Comparison of ENCODE assay signal across 18 cellular contexts in genomic region chr16:87123356-87124001, GRCh38.
DNase-seq lines count a peak whose midpoint lies in the region; ATAC-seq, FAIRE-seq and TF ChIP-seq lines count a peak whose summit lies in the region.
"Had no signal": no experiment of that assay in that cellular context is flagged by ENCODE, and none has a peak within 500 bp of the region (broad histone marks: within the 10 kb centered on the region; RNA-seq: fewer than 3 reads in every experiment).

No MANE protein-coding gene starts in this region.

- H3K79me1 ChIP-seq in mesenchymal stem cell (replicated peaks; ENCODE audit: low read length, poor library complexity, severe bottlenecking): no peaks in the 10 kb centered on the region

- H3K4me1 Mint-ChIP-seq in astrocyte (ENCODE audit: low read depth, unreplicated experiment): peaks cover 15% of the 10 kb centered on the region

- no peaks in the 10 kb centered on the region for H3K9me3 ChIP-seq in MG63
- peaks cover 4% of the 10 kb centered on the region for H3K9me3 ChIP-seq in astrocyte (ENCODE audit: insufficient read depth, low read depth, low read length)
- peaks cover 4% of the 10 kb centered on the region for H3K9me3 ChIP-seq in mesenchymal stem cell (ENCODE audit: control insufficient read depth, low read length)
- H3K9me3 ChIP-seq in spleen: peaks cover 0 to 10% (median 0%) of the 10 kb centered on the region in 8 donors
- peaks cover 0 to 9% (median 2%) of the 10 kb centered on the region in 12 donors for H3K9me3 ChIP-seq in heart left ventricle
- H3K9me3 ChIP-seq: Peyer's patch, SJCRH30 had no signal

- DNase-seq in Daoy (ENCODE audit: low read depth): peak; percentile 52
- peak; percentile 23 for DNase-seq in MG63
- peak; percentile 76 for DNase-seq in astrocyte (ENCODE audit: low read depth)
- DNase-seq in mesenchymal stem cell: peak; percentile 42
- no peak for DNase-seq in spleen
- no peak for DNase-seq in occipital lobe (lab: John Stamatoyannopoulos, UW)
- DNase-seq in heart left ventricle: no peak
- no peak for DNase-seq in NK-92 treated with Interleukin-12 subunit alpha and Interleukin-12 subunit beta, amount 100 ng/mL, for 24 hours (lab: John Stamatoyannopoulos, UW)
- DNase-seq: C1 segment of cervical spinal cord, NCI-H1417, NCI-H2029, NCI-H2171 treated with DMSO at 0.1 percent for 48 hours, NCI-H774, Peyer's patch, SJCRH30 had no signal

- no peak overlapping the region for H3K14ac ChIP-seq in mesenchymal stem cell (ENCODE audit: low read length in 2 of 2)

- no peak overlapping the region for H2AK5ac ChIP-seq in mesenchymal stem cell (ENCODE audit: low read length, severe bottlenecking)

- intact Hi-C loops in spleen (cut with DNase I; ENCODE audit: low total_unique reads) (no loop called here), heart left ventricle (cut with DNase I) (no loop called here)

- 76% methylated on average over 11 of the region's 12 CpGs for WGBS in mesenchymal stem cell
- 93 to 97% (median 93%) methylated on average over 9 to 12 of the region's 12 CpGs for WGBS in spleen, 5 donors
- WGBS in heart left ventricle, 4 donors: 92 to 94% (median 94%) methylated on average over 11 to 12 of the region's 12 CpGs

- H4K8ac ChIP-seq in mesenchymal stem cell (ENCODE audit: low read length): no peak overlapping the region

- H3K36me3 Mint-ChIP-seq in astrocyte (ENCODE audit: low read depth, unreplicated experiment): no peaks in the 10 kb centered on the region

- H3K27ac ChIP-seq in astrocyte (ENCODE audit: low read depth, low read length) (peak overlapping the region; percentile 43), mesenchymal stem cell (ENCODE audit: low read length, poor library complexity, severe bottlenecking) (no peak overlapping the region), spleen (no peak overlapping the region), heart left ventricle (no peak overlapping the region)
- H3K27ac ChIP-seq: HL-60, Peyer's patch, SJCRH30 had no signal

- no peak overlapping the region for H2BK15ac ChIP-seq in mesenchymal stem cell (ENCODE audit: low read depth, poor library complexity, severe bottlenecking)

- H3K4ac ChIP-seq in mesenchymal stem cell (ENCODE audit: low read depth in 1 of 2, low read length in 2 of 2): no peak overlapping the region

- no peaks in the 10 kb centered on the region for H3K27me3 ChIP-seq in MG63
- H3K27me3 ChIP-seq in astrocyte (ENCODE audit: insufficient read depth, low read length): no peaks in the 10 kb centered on the region
- peaks cover 0 to 63% of the 10 kb centered on the region in 2 experiments for H3K27me3 ChIP-seq in mesenchymal stem cell (ENCODE audit: control insufficient read depth in 1 of 2, insufficient read depth in 1 of 2, low read length in 2 of 2)
- peaks cover 0 to 31% (median 0%) of the 10 kb centered on the region in 7 donors for H3K27me3 ChIP-seq in spleen (replicated peaks in 1 of 7)
- H3K27me3 ChIP-seq in heart left ventricle: peaks cover 0 to 48% (median 7%) of the 10 kb centered on the region in 9 donors
- H3K27me3 ChIP-seq: Peyer's patch, SJCRH30 had no signal

- H3K27ac Mint-ChIP-seq in astrocyte (ENCODE audit: unreplicated experiment): no peak overlapping the region

- no peak overlapping the region for H2BK5ac ChIP-seq in mesenchymal stem cell (ENCODE audit: low read depth, low read length, poor library complexity, severe bottlenecking)

- H2BK120ac ChIP-seq in mesenchymal stem cell (ENCODE audit: low read depth, low read length): no peak overlapping the region

- H3K4me3 ChIP-seq in MG63 (no peak overlapping the region), astrocyte (ENCODE audit: insufficient read depth, low read depth, low read length) (no peak overlapping the region), mesenchymal stem cell (ENCODE audit: insufficient read depth in 1 of 2, low read depth in 1 of 2, low read length in 2 of 2) (no peak overlapping the region), spleen (no peak overlapping the region), heart left ventricle (no peak overlapping the region)
- H3K4me3 ChIP-seq: GM12878, Peyer's patch, SJCRH30 had no signal

- TF ChIP-seq CTCF in astrocyte (IDR thresholded peaks at IDR 0.05; ENCODE audit: insufficient read depth, low read depth, low read length): no peak
- TF ChIP-seq CTCF in spleen (IDR thresholded peaks at IDR 0.05 in 8 of 11, conservative IDR thresholded peaks at IDR 0.05 in 3 of 11): no peak
- no peak for TF ChIP-seq CTCF in heart left ventricle (IDR thresholded peaks at IDR 0.05)

- peak overlapping the region; percentile 38 for H2AFZ ChIP-seq in astrocyte (ENCODE audit: low read depth, low read length)
- no peak overlapping the region for H2AFZ ChIP-seq in mesenchymal stem cell (ENCODE audit: low read depth, low read length)

- FAIRE-seq in astrocyte (lab: Jason Lieb, UNC): no peak
- FAIRE-seq: GM12878, GM19239 had no signal

- H4K91ac ChIP-seq in mesenchymal stem cell (ENCODE audit: low read length): no peak overlapping the region

- TF ChIP-seq POLR2A in spleen (IDR thresholded peaks at IDR 0.05): no peak
- no peak for TF ChIP-seq POLR2A in heart left ventricle (IDR thresholded peaks at IDR 0.05)

- H3K9me3 Mint-ChIP-seq in astrocyte (ENCODE audit: unreplicated experiment): no peaks in the 10 kb centered on the region

- H2BK12ac ChIP-seq in mesenchymal stem cell (ENCODE audit: low read length in 2 of 2): no peak overlapping the region

- no peak overlapping the region for H3K18ac ChIP-seq in mesenchymal stem cell (ENCODE audit: low read depth in 1 of 2, low read length in 2 of 2)

- H3K23ac ChIP-seq in mesenchymal stem cell (ENCODE audit: low read length in 2 of 2): no peak overlapping the region

- H3K36me3 ChIP-seq in MG63 (no peaks in the 10 kb centered on the region), astrocyte (ENCODE audit: insufficient read depth, low read length) (no peaks in the 10 kb centered on the region), mesenchymal stem cell (ENCODE audit: control insufficient read depth in 1 of 2, insufficient read depth in 2 of 2, low read depth in 1 of 2, low read length in 2 of 2) (no peaks in the 10 kb centered on the region), spleen (no peaks in the 10 kb centered on the region), heart left ventricle (no peaks in the 10 kb centered on the region)
- H3K36me3 ChIP-seq: Peyer's patch, SJCRH30 had no signal

- H3K79me2 ChIP-seq in astrocyte (ENCODE audit: insufficient read depth, low read length): no peaks in the 10 kb centered on the region

- H3K4me1 ChIP-seq in astrocyte (ENCODE audit: insufficient read depth, low read length) (peaks cover 27% of the 10 kb centered on the region), mesenchymal stem cell (ENCODE audit: control insufficient read depth, insufficient read depth, low read depth, low read length) (peaks cover 25% of the 10 kb centered on the region), spleen (peaks cover 0 to 4% (median 0%) of the 10 kb centered on the region in 6 donors), heart left ventricle (peaks cover 0 to 25% (median 9%) of the 10 kb centered on the region in 12 donors)
- H3K4me1 ChIP-seq: Peyer's patch had no signal

- no peak overlapping the region for H3K4me3 Mint-ChIP-seq in astrocyte (ENCODE audit: unreplicated experiment)

- H4K20me1 ChIP-seq in astrocyte (ENCODE audit: insufficient read depth, low read length): no peaks in the 10 kb centered on the region

- no peak for ATAC-seq in heart left ventricle
- ATAC-seq: GM12878 had no signal

- peaks cover 9% of the 10 kb centered on the region for H3K27me3 Mint-ChIP-seq in astrocyte (ENCODE audit: low read depth, unreplicated experiment)

- H3K9ac ChIP-seq in astrocyte (ENCODE audit: low read length) (peak overlapping the region; percentile 1), mesenchymal stem cell (ENCODE audit: low read length) (no peak overlapping the region)

- peak overlapping the region; percentile 69 for H3K4me2 ChIP-seq in astrocyte (ENCODE audit: low read length)
- no peak overlapping the region for H3K4me2 ChIP-seq in mesenchymal stem cell (ENCODE audit: low read length, poor library complexity, severe bottlenecking)

Comparison
In these comparisons a context has a peak if more than half of its experiments do, and no peak if none do; other contexts are left out.
1. DNase-seq: peak in Daoy (single experiment), MG63 (single experiment), astrocyte (single experiment) and mesenchymal stem cell (single experiment); none in spleen (single experiment), occipital lobe (single experiment), heart left ventricle (0 of 5) and NK-92 treated with Interleukin-12 subunit alpha and Interleukin-12 subunit beta, amount 100 ng/mL, for 24 hours (single experiment).